ENCODE assay signal across 9 cellular contexts in the genomic region with DNA sequence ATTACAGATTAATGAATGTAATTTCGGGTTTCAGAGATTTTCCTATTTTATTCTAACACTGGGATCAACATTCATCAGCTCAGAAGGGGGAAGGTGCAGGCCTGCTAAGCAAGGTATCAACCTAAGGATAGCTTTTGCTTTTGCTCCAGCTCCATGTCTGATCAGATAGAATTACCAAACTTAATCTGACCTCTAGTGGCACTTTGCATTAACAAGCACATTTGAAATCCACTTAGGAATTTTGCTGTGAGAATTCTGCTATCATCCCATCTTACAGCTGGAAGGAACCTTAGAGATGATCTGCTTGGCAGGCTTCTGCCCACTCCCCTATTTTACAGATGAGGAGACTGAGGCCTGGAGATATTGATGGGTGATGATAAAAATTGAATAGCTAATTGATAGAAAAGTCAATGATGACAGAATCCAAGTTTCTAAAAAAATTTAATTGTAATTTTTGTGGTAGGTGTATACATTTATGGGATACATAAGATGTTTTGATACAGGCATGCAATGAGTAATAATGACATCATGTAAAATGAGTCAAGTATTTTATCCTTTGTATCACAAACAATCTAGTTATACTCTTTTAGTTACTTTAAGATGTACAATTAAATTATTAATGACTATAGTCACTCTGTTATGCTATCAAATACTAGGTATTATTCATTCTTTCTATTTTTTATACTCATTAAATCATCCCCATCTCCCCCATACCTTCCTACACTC.
DNase-seq lines count a peak whose midpoint lies in the region; ATAC-seq and TF ChIP-seq lines count a peak whose summit lies in the region.
"Had no signal": no experiment of that assay in that cellular context is flagged by ENCODE, and none has a peak within 500 bp of the region (broad histone marks: within the 10 kb centered on the region; RNA-seq: fewer than 3 reads in every experiment).

No MANE protein-coding gene starts in this region.

- intact Hi-C loops in prostate gland (cut with DNase I): loop anchor here (2.0 kb wide), 1 partner anchor 417 kb away; no protein-coding TSS in a partner anchor
- intact Hi-C loops in posterior vena cava (cut with DNase I): loop anchor here (5.0 kb wide), 2 partner anchors 322 to 413 kb away; no protein-coding TSS in a partner anchor

- ATAC-seq in GM21737 (IDR thresholded peaks at IDR 0.05; ENCODE audit: unreplicated experiment) (peak; percentile 41), T-helper 17 cell (peak; percentile 58), HG03039 (IDR thresholded peaks at IDR 0.05; ENCODE audit: unreplicated experiment) (no peak)

- DNase-seq in DMS53 (lab: John Stamatoyannopoulos, UW): peak; percentile 80
- DNase-seq in NCI-H1436 treated with DMSO at 0.1 percent for 48 hours (lab: John Stamatoyannopoulos, UW): peak; percentile 45
- DNase-seq in T-helper 17 cell: no peak
- DNase-seq in globus pallidus (ENCODE audit: low spot score): peak; percentile 56
- DNase-seq in prostate gland (ENCODE audit: low spot score): peak; percentile 18
- no peak for DNase-seq in posterior vena cava (ENCODE audit: low spot score)

- TF ChIP-seq CTCF in prostate gland (IDR thresholded peaks at IDR 0.05): peak in 3 of 4 experiments; percentile 61 to 76 (median 75)

- no peaks in the 10 kb centered on the region for H3K27me3 ChIP-seq in prostate gland (replicated peaks; ENCODE audit: insufficient read depth)
- H3K27me3 ChIP-seq: SJSA1 had no signal

- no peak for TF ChIP-seq POLR2A in prostate gland (IDR thresholded peaks at IDR 0.05)

- peaks cover 28% of the 10 kb centered on the region for H3K27me3 Mint-ChIP-seq in T-helper 17 cell

- H3K27ac ChIP-seq in prostate gland: no peak overlapping the region
- H3K27ac ChIP-seq: SJSA1 had no signal

- no peak overlapping the region for H3K4me3 Mint-ChIP-seq in T-helper 17 cell

- H3K4me3 ChIP-seq in prostate gland: no peak overlapping the region
- H3K4me3 ChIP-seq: SJSA1 had no signal

- H3K27ac Mint-ChIP-seq in T-helper 17 cell: no peak overlapping the region

- H3K36me3 ChIP-seq in prostate gland: no peaks in the 10 kb centered on the region
- H3K36me3 ChIP-seq: SJSA1 had no signal

- no peaks in the 10 kb centered on the region for H3K9me3 ChIP-seq in T-helper 17 cell (ENCODE audit: control insufficient read depth, low read length, poor library complexity, severe bottlenecking)
- no peaks in the 10 kb centered on the region for H3K9me3 ChIP-seq in prostate gland
- H3K9me3 ChIP-seq: SJSA1 had no signal

- H3K4me1 Mint-ChIP-seq in T-helper 17 cell: peaks cover 23% of the 10 kb centered on the region

- H3K36me3 Mint-ChIP-seq in T-helper 17 cell (ENCODE audit: low read depth): no peaks in the 10 kb centered on the region

- WGBS in prostate gland: 14% methylated on average over 1 of the region's 1 CpG

- peaks cover 3% of the 10 kb centered on the region for H3K4me1 ChIP-seq in prostate gland (replicated peaks)

Comparison
In these comparisons a context has a peak if more than half of its experiments do, and no peak if none do; other contexts are left out.
1. DNase-seq: peak in DMS53 (single experiment), NCI-H1436 treated with DMSO at 0.1 percent for 48 hours (single experiment), globus pallidus (single experiment) and prostate gland (single experiment); none in T-helper 17 cell (0 of 3) and posterior vena cava (single experiment).